In genomic region chr3:4504340-4505261, GRCh38 we compare ENCODE assay signal across 8 cellular contexts. TPM values are rescaled to one million over a fixed set of nuclear protein-coding genes. Genes with fewer than 3 reads are reported as not detected.
DNase-seq lines count a peak whose midpoint lies in the region; ATAC-seq and TF ChIP-seq lines count a peak whose summit lies in the region.

No MANE protein-coding gene starts in this region.

- in situ Hi-C loops in KBM-7 (cut with MboI; ENCODE audit: low pct_unique_long_range_greater_than_20kb, low sequenced_read_pairs) = no loop called here

- peak; percentile 69 to 73 for DNase-seq in AML-193 (lab: John Stamatoyannopoulos, UW)
- DNase-seq in KBM-7 = peak; percentile 83
- DNase-seq in activated CD4-positive, alpha-beta T cell treated with anti-CD3 and anti-CD28 coated beads, Interleukin-2, amount 50 U/mL, for 1 hour = peak; percentile 23
- DNase-seq in cardiac muscle cell (ENCODE audit: low read depth in 1 of 2, low spot score in 1 of 2) = peak; percentile 30 to 42
- DNase-seq in GM19238 (ENCODE audit: insufficient read length, low spot score) = no peak

- H3K4me3 ChIP-seq in cardiac muscle cell (no peak overlapping the region), stomach smooth muscle (ENCODE audit: low read length in 2 of 2) (peak overlapping the region; percentile 55 to 69)

- H3K4me1 ChIP-seq in cardiac muscle cell (ENCODE audit: low read depth) = peaks cover 30% of the 10 kb centered on the region
- peaks cover 21% of the 10 kb centered on the region for H3K4me1 ChIP-seq in stomach smooth muscle (ENCODE audit: control insufficient read depth, insufficient read depth, low read length)

- peak overlapping the region; percentile 68 to 86 for H3K9ac ChIP-seq in stomach smooth muscle (ENCODE audit: low read length in 2 of 2)

- no peak for ATAC-seq in HG02571 (IDR thresholded peaks at IDR 0.05; ENCODE audit: unreplicated experiment)
- no peak for ATAC-seq in HG03280 (IDR thresholded peaks at IDR 0.05; ENCODE audit: unreplicated experiment)

- H3K36me3 ChIP-seq in cardiac muscle cell = no peaks in the 10 kb centered on the region
- no peaks in the 10 kb centered on the region for H3K36me3 ChIP-seq in stomach smooth muscle (ENCODE audit: control insufficient read depth in 2 of 2, insufficient read depth in 2 of 2, low read length in 2 of 2)

- H3K27me3 ChIP-seq in cardiac muscle cell (no peaks in the 10 kb centered on the region), stomach smooth muscle (ENCODE audit: control insufficient read depth in 1 of 2, insufficient read depth in 2 of 2, low read length in 2 of 2) (no peaks in the 10 kb centered on the region)

- H3K9me3 ChIP-seq in cardiac muscle cell (ENCODE audit: low read depth) (no peaks in the 10 kb centered on the region), stomach smooth muscle (ENCODE audit: control insufficient read depth in 2 of 2, low read length in 2 of 2) (no peaks in the 10 kb centered on the region)

- no peak for TF ChIP-seq CTCF in cardiac muscle cell (IDR thresholded peaks at IDR 0.05; ENCODE audit: low read depth, low read length)

- H3K27ac ChIP-seq in cardiac muscle cell (peak overlapping the region; percentile 32), stomach smooth muscle (ENCODE audit: low read length) (peak overlapping the region; percentile 95)

RNA-seq across cellular contexts. Expression of gene ITPR1, which starts 11.5 kb away (rescaled TPM):
- 20.2 and 28.8 TPM in 2 replicates for total RNA-seq in cardiac muscle cell
- 14.4 and 17.6 TPM in 2 replicates for polyA plus RNA-seq in cardiac muscle cell

RNA-seq across cellular contexts. Expression of gene SUMF1, which starts 37.5 kb away (rescaled TPM):
- 29.9 and 37.7 TPM in 2 replicates for total RNA-seq in cardiac muscle cell
- 21.8 and 23.5 TPM in 2 replicates for polyA plus RNA-seq in cardiac muscle cell
